8 cellular contexts compared by ENCODE assay signal in genomic region chr6:43370003-43370580, GRCh38. TPM values are rescaled to one million over a fixed set of nuclear protein-coding genes. Genes with fewer than 3 reads are reported as not detected.
DNase-seq lines count a peak whose midpoint lies in the region; ATAC-seq and TF ChIP-seq lines count a peak whose summit lies in the region.
"Not testable (repeated sequence)": the region's sequence is repeated elsewhere in the genome, so short reads cannot be mapped to it uniquely, and the experiment has no call there.

No MANE protein-coding gene starts in this region.

- dilution Hi-C loops in IMR-90 (cut with HindIII; ENCODE audit: low sequenced_read_pairs, unreplicated experiment): not testable (repeated sequence)

- H2BK120ac ChIP-seq in IMR-90 (ENCODE audit: low read depth, low read length): not testable (repeated sequence)

- not testable (repeated sequence) for H3K36me3 ChIP-seq in HCT116 (ENCODE audit: control insufficient read depth in 1 of 2, insufficient read depth in 2 of 2, low read length in 2 of 2); IMR-90 (ENCODE audit: control insufficient read depth, insufficient read depth, low read length); colonic mucosa; upper lobe of right lung

- not testable (repeated sequence) for H2BK20ac ChIP-seq in IMR-90 (ENCODE audit: low read depth, low read length)

- RAD21 ChIA-PET in HCT116 (lab: Charles Lee; ENCODE audit: low non-redundant PET in 1 of 2, low total read pairs in 2 of 2, uncharacterized antibody in 2 of 2, unreplicated experiment in 2 of 2): interaction anchor here in 1 of 2 experiments (0.7 kb wide), 1 partner anchor 143 kb away, joined by 3 read pairs; no protein-coding TSS in a partner anchor

- intact Hi-C loops in HCT116 (cut with micrococcal nuclease); activated CD4-positive, alpha-beta memory T cell treated with anti-CD3 and anti-CD28 coated beads for 36 hours (cut with micrococcal nuclease); colonic mucosa (cut with DNase I); upper lobe of right lung (cut with DNase I): not testable (repeated sequence)
- intact Hi-C loops in IMR-90 (cut with micrococcal nuclease): loop anchor here (5.0 kb wide), 1 partner anchor 298 kb away; no protein-coding TSS in a partner anchor

- H3K27me3 Mint-ChIP-seq in activated CD4-positive, alpha-beta memory T cell treated with anti-CD3 and anti-CD28 coated beads for 36 hours; osteocyte (ENCODE audit: unreplicated experiment): not testable (repeated sequence)

- in situ Hi-C loops in IMR-90 (cut with MboI; ENCODE audit: low sequenced_read_pairs): not testable (repeated sequence)

- POLR2A ChIA-PET in HCT116 (lab: Charles Lee): interaction anchor here (1.0 to 1.5 kb wide), 2 partner anchors 14 kb away, joined by 3 to 4 read pairs; no protein-coding TSS in a partner anchor
- POLR2A ChIA-PET in IMR-90 (lab: Charles Lee; ENCODE audit: unreplicated experiment): not testable (repeated sequence)
- POLR2A ChIA-PET in activated CD4-positive, alpha-beta memory T cell treated with anti-CD3 and anti-CD28 coated beads for 36 hours (lab: Charles Lee): interaction anchor here (1.4 to 2.7 kb wide), 5 partner anchors 9 to 141 kb away, joined by 4 to 24 read pairs (median 9); partner anchors contain the start of genes ABCC10 and DNPH1

- peak overlapping the region; percentile 82 for H4K91ac ChIP-seq in IMR-90 (ENCODE audit: insufficient read depth, low read depth, low read length)

- H3K14ac ChIP-seq in IMR-90 (replicated peaks; ENCODE audit: low read depth, low read length): peak overlapping the region; percentile 86

- H3K9me2 ChIP-seq in HCT116 (ENCODE audit: insufficient read depth): not testable (repeated sequence)

- peak overlapping the region; percentile 65; the same call in 2 of the 3 replicates for H2BK15ac ChIP-seq in IMR-90 (ENCODE audit: low read depth, low read length)

- not testable (repeated sequence) for TF ChIP-seq POLR2A in HCT116 (IDR thresholded peaks at IDR 0.05; ENCODE audit: borderline replicate concordance, extremely low read depth, insufficient read depth, insufficient read length); IMR-90 (IDR thresholded peaks at IDR 0.05; ENCODE audit: low read depth, low read length)

- H3K18ac ChIP-seq in IMR-90 (ENCODE audit: low read depth, low read length): peak overlapping the region; percentile 53; the same call in 1 of the 2 replicates

- H3K79me1 ChIP-seq in IMR-90 (ENCODE audit: low read depth in 1 of 2, low read length in 2 of 2): peaks cover 25 to 34% of the 10 kb centered on the region in 2 experiments

- peaks cover 30% of the 10 kb centered on the region for H3K4me1 Mint-ChIP-seq in activated CD4-positive, alpha-beta memory T cell treated with anti-CD3 and anti-CD28 coated beads for 36 hours (ENCODE audit: low read depth)
- H3K4me1 Mint-ChIP-seq in osteocyte (ENCODE audit: unreplicated experiment): peaks cover 23% of the 10 kb centered on the region

- not testable (repeated sequence) for H2AFZ ChIP-seq in HCT116 (ENCODE audit: low read depth, low read length, poor library complexity, severe bottlenecking)
- peak overlapping the region; percentile 93 for H2AFZ ChIP-seq in IMR-90 (replicated peaks; ENCODE audit: low read length, poor library complexity)

- peak overlapping the region; percentile 88 for H2AK5ac ChIP-seq in IMR-90 (ENCODE audit: low read depth, low read length)

- WGBS in IMR-90 (ENCODE audit: extremely low coverage in 2 of 2, insufficient read length in 1 of 2), 2 experiments: 53% methylated on average over 6 of the region's 16 CpGs; no CpG with 5 or more reads in 1 of the 2 experiments

- H3K9me3 ChIP-seq in HCT116 (ENCODE audit: control insufficient read depth in 1 of 2, insufficient read depth in 1 of 2, low read depth in 1 of 2, low read length in 2 of 2); IMR-90 (ENCODE audit: control insufficient read depth, insufficient read depth, low read length); colonic mucosa; iPS-18c (ENCODE audit: control insufficient read depth, insufficient read depth, low read length); upper lobe of right lung: not testable (repeated sequence)

- H3K9ac ChIP-seq in HCT116 (ENCODE audit: low read length): peak overlapping the region; percentile 55
- H3K9ac ChIP-seq in IMR-90 (ENCODE audit: low read depth, low read length): peak overlapping the region; percentile 81
- H3K9ac ChIP-seq in colonic mucosa (ENCODE audit: low read depth in 2 of 2, low read length in 2 of 2): not testable (repeated sequence)

- peak overlapping the region; percentile 92 for H3K4ac ChIP-seq in IMR-90 (ENCODE audit: low read depth, low read length)

- H3K4me1 ChIP-seq in HCT116 (ENCODE audit: control insufficient read depth in 1 of 2, insufficient read depth in 2 of 2, low read length in 2 of 2): peaks cover 11 to 19% of the 10 kb centered on the region in 2 experiments
- not testable (repeated sequence) for H3K4me1 ChIP-seq in IMR-90 (ENCODE audit: control insufficient read depth, insufficient read depth, low read length); colonic mucosa
- H3K4me1 ChIP-seq in upper lobe of right lung: peaks cover 22% of the 10 kb centered on the region

- not testable (repeated sequence) for H3K9me1 ChIP-seq in IMR-90 (ENCODE audit: insufficient read depth, low read length)

- H3K27me3 ChIP-seq in HCT116 (ENCODE audit: insufficient read depth, low read length); IMR-90 (ENCODE audit: control insufficient read depth, insufficient read depth, low read length); colonic mucosa; upper lobe of right lung: not testable (repeated sequence)

- H3K9me3 Mint-ChIP-seq in activated CD4-positive, alpha-beta memory T cell treated with anti-CD3 and anti-CD28 coated beads for 36 hours; osteocyte (ENCODE audit: unreplicated experiment): not testable (repeated sequence)

- not testable (repeated sequence) for H3K36me3 Mint-ChIP-seq in activated CD4-positive, alpha-beta memory T cell treated with anti-CD3 and anti-CD28 coated beads for 36 hours; osteocyte (ENCODE audit: unreplicated experiment)

- peak overlapping the region; percentile 91 for H3K27ac Mint-ChIP-seq in activated CD4-positive, alpha-beta memory T cell treated with anti-CD3 and anti-CD28 coated beads for 36 hours
- H3K27ac Mint-ChIP-seq in osteocyte (ENCODE audit: unreplicated experiment): peak overlapping the region; percentile 93

- TSS peak; percentile 95 for BruUV-seq in HCT116 (replicated peaks; lab: Mats Ljungman, UMichigan)
- BruUV-seq in IMR-90 (replicated peaks; lab: Mats Ljungman, UMichigan): not testable (repeated sequence)

- H3K56ac ChIP-seq in IMR-90 (ENCODE audit: extremely low read depth, insufficient read depth, low read length): peak overlapping the region; percentile 54; the same call in 1 of the 2 replicates

- not testable (repeated sequence) for ATAC-seq in HCT116; IMR-90 (ENCODE audit: low read depth); upper lobe of right lung

- H3K4me3 ChIP-seq in GM12865 (ENCODE audit: low read depth, low read length) (peak overlapping the region; percentile 56), HCT116 (replicated peaks in 1 of 2; ENCODE audit: low read depth in 1 of 2, low read length in 2 of 2) (peak overlapping the region; percentile 54 to 74), IMR-90 (ENCODE audit: insufficient read depth, low read depth, low read length) (peak overlapping the region; percentile 33), colonic mucosa (peak overlapping the region; percentile 72), iPS-18c (ENCODE audit: insufficient read depth, low read depth, low read length) (peak overlapping the region; percentile 28; the same call in 1 of the 2 replicates), upper lobe of right lung (peak overlapping the region; percentile 75)

- peak overlapping the region; percentile 28; the same call in 1 of the 2 replicates for H3K23ac ChIP-seq in IMR-90 (ENCODE audit: low read depth, low read length)

- TF ChIP-seq CTCF in GM12865 (IDR thresholded peaks at IDR 0.05; ENCODE audit: insufficient read depth, low read depth, low read length, missing control alignments); HCT116 (IDR thresholded peaks at IDR 0.05 in 2 of 3, conservative IDR thresholded peaks at IDR 0.05 in 1 of 3; ENCODE audit: borderline replicate concordance in 1 of 3, insufficient read depth in 1 of 3, low read depth in 2 of 3, low read length in 2 of 3); IMR-90 (conservative IDR thresholded peaks at IDR 0.05; ENCODE audit: low read depth, low read length); colonic mucosa (IDR thresholded peaks at IDR 0.05); osteocyte (IDR thresholded peaks at IDR 0.05); upper lobe of right lung (IDR thresholded peaks at IDR 0.05): not testable (repeated sequence)

- peak overlapping the region; percentile 99 to 100 for H4K8ac ChIP-seq in IMR-90 (ENCODE audit: low read depth in 2 of 2, low read length in 2 of 2)

- not testable (repeated sequence) for DNase-seq in GM12865 (ENCODE audit: low read depth); HCT116 (ENCODE audit: low read depth, low spot score); IMR-90; activated CD4-positive, alpha-beta memory T cell treated with anti-CD3 and anti-CD28 coated beads for 36 hours; colonic mucosa; osteocyte (ENCODE audit: extremely low spot score, unreplicated experiment); upper lobe of right lung

- H3K4me2 ChIP-seq in HCT116 (ENCODE audit: low read length): peak overlapping the region; percentile 97
- H3K4me2 ChIP-seq in IMR-90 (ENCODE audit: low read depth, low read length): peak overlapping the region; percentile 82

- H3K79me2 ChIP-seq in HCT116 (ENCODE audit: insufficient read depth, low read length): not testable (repeated sequence)

- peak overlapping the region; percentile 92 for H4K5ac ChIP-seq in IMR-90 (ENCODE audit: low read depth, low read length)

- CTCF ChIA-PET in HCT116 (lab: Charles Lee) (interaction anchor here (0.6 to 2.2 kb wide), 4 partner anchors 14 to 196 kb away, joined by 3 to 9 read pairs (median 6); no protein-coding TSS in a partner anchor), IMR-90 (lab: Yijun Ruan, JAX) (interaction anchor here (1.8 kb wide), 1 partner anchor 16 kb away, joined by 5 read pairs; no protein-coding TSS in a partner anchor)
- CTCF ChIA-PET in activated CD4-positive, alpha-beta memory T cell treated with anti-CD3 and anti-CD28 coated beads for 36 hours (lab: Charles Lee): interaction anchor here (0.7 to 2.0 kb wide), 10 partner anchors 11 to 198 kb away, joined by 3 to 8 read pairs (median 4); partner anchors contain the start of gene DNPH1

- peak overlapping the region; percentile 85 for H3K4me3 Mint-ChIP-seq in activated CD4-positive, alpha-beta memory T cell treated with anti-CD3 and anti-CD28 coated beads for 36 hours
- H3K4me3 Mint-ChIP-seq in osteocyte (ENCODE audit: unreplicated experiment): peak overlapping the region; percentile 79

- H2AK9ac ChIP-seq in IMR-90 (replicated peaks; ENCODE audit: low read depth, low read length, poor library complexity): peak overlapping the region; percentile 92

- H4K20me1 ChIP-seq in HCT116 (ENCODE audit: insufficient read depth); IMR-90 (ENCODE audit: insufficient read depth, low read length): not testable (repeated sequence)

- not testable (repeated sequence) for TF ChIP-seq RAD21 in HCT116 (IDR thresholded peaks at IDR 0.05; ENCODE audit: low read depth); IMR-90 (IDR thresholded peaks at IDR 0.05; ENCODE audit: low read length)

- H3K27ac ChIP-seq in HCT116 (ENCODE audit: low read depth, low read length) (peak overlapping the region; percentile 45), IMR-90 (ENCODE audit: insufficient read depth, low read length) (peak overlapping the region; percentile 83), colonic mucosa (peak overlapping the region; percentile 74), upper lobe of right lung (peak overlapping the region; percentile 83)

- H2BK5ac ChIP-seq in IMR-90 (ENCODE audit: low read depth, low read length, poor library complexity, severe bottlenecking): peak overlapping the region; percentile 65

RNA-seq across cellular contexts. Expression of gene ZNF318, which starts 0.6 kb away (rescaled TPM):
- total RNA-seq in HCT116 (2021; ENCODE audit: unreplicated experiment) (15.2 TPM), IMR-90 (2012; rRNA removed) (5.6 and 5.7 TPM in 2 replicates), colonic mucosa (10 to 100 TPM; 12.3 TPM), osteocyte (25.1 and 26.0 TPM in 2 replicates), upper lobe of right lung (16.4 TPM)
- 7.4 and 8.4 TPM in 2 replicates for polyA plus RNA-seq in HCT116 (2012)
- 6.6 and 6.7 TPM in 2 replicates for polyA plus RNA-seq in IMR-90 (2012; rRNA removed)
- polyA plus RNA-seq in IMR-90 (2012; cell fraction: cytosol; rRNA removed): 2.5 and 2.8 TPM in 2 replicates
- polyA plus RNA-seq in IMR-90 (2012; cell fraction: nucleus; rRNA removed; ENCODE audit: low replicate concordance): 7.3 and 14.8 TPM in 2 replicates
- 10 to 100 TPM; 12.1 to 12.7 TPM for total RNA-seq in activated CD4-positive, alpha-beta memory T cell treated with anti-CD3 and anti-CD28 coated beads for 36 hours

RNA-seq across cellular contexts. Expression of gene ABCC10, which starts 57.2 kb away (rescaled TPM):
- total RNA-seq in HCT116 (2021; ENCODE audit: unreplicated experiment): 29.9 TPM
- 14.5 and 16.4 TPM in 2 replicates for polyA plus RNA-seq in HCT116 (2012)
- 4.7 and 7.0 TPM in 2 replicates for total RNA-seq in IMR-90 (2012; rRNA removed)
- polyA plus RNA-seq in IMR-90 (2012; rRNA removed): 26.3 and 28.0 TPM in 2 replicates
- polyA plus RNA-seq in IMR-90 (2012; cell fraction: cytosol; rRNA removed): 12.0 and 19.1 TPM in 2 replicates
- 49.8 and 115 TPM in 2 replicates for polyA plus RNA-seq in IMR-90 (2012; cell fraction: nucleus; rRNA removed; ENCODE audit: low replicate concordance)
- 10 to 100 TPM; 27.2 to 31.9 TPM for total RNA-seq in activated CD4-positive, alpha-beta memory T cell treated with anti-CD3 and anti-CD28 coated beads for 36 hours
- 10 to 100 TPM; 22.9 to 33.9 TPM for total RNA-seq in colonic mucosa
- total RNA-seq in osteocyte: 40.1 and 42.8 TPM in 2 replicates
- 30.0 TPM for total RNA-seq in upper lobe of right lung
